22 cellular contexts compared by ENCODE assay signal in the genomic region with DNA sequence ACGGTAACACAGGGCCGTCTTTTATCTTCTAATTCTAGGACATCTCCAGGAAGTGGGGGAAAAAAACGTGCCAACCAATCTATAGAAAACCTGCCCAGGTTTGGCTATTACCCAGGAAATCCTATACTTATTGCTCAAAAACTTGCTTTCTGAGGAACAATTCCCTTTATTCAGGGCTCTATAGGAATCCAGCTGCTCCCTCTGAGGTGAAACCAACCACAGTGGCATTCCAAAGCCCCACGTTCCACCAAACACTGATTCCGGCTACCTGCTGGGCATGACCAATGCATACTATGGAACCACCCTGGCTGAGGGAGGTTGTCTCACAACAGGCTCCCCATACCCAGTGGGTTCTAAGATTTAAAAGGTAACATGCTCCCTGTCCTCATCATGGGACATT. TPM values are rescaled to one million over a fixed set of nuclear protein-coding genes. Genes with fewer than 3 reads are reported as not detected.
A peak's percentile ranks its signal among the peaks of the same experiment; 100 is the strongest.
DNase-seq lines count a peak whose midpoint lies in the region; ATAC-seq and TF ChIP-seq lines count a peak whose summit lies in the region.
"Had no signal": no experiment of that assay in that cellular context is flagged by ENCODE, and none has a peak within 500 bp of the region (broad histone marks: within the 10 kb centered on the region; RNA-seq: fewer than 3 reads in every experiment).

No MANE protein-coding gene starts in this region.

- H3K27me3 ChIP-seq in prostate gland (replicated peaks; ENCODE audit: insufficient read depth): no peaks in the 10 kb centered on the region
- H3K27me3 ChIP-seq: BLaER1 treated with 17β-estradiol and CSF1 and Interleukin-3, amounts not matched to agents 10 nM and 100 nM; SJCRH30 had no signal

- peak; percentile 95 for TF ChIP-seq EP300 in Ishikawa (IDR thresholded peaks at IDR 0.05; ENCODE audit: borderline replicate concordance)

- H3K36me3 Mint-ChIP-seq in Calu3 (ENCODE audit: insufficient read depth, unreplicated experiment): peaks cover 12% of the 10 kb centered on the region
- no peaks in the 10 kb centered on the region for H3K36me3 Mint-ChIP-seq in chondrocyte (ENCODE audit: low read depth)
- H3K36me3 Mint-ChIP-seq in naive thymus-derived CD8-positive, alpha-beta T cell: no peaks in the 10 kb centered on the region

- TF ChIP-seq CTCF in Calu3 (IDR thresholded peaks at IDR 0.05; ENCODE audit: unreplicated experiment): no peak
- TF ChIP-seq CTCF in chondrocyte (IDR thresholded peaks at IDR 0.05): no peak
- TF ChIP-seq CTCF in prostate gland (IDR thresholded peaks at IDR 0.05): no peak

- H3K4me3 ChIP-seq in prostate gland: no peak overlapping the region
- H3K4me3 ChIP-seq: A549; BLaER1 treated with 17β-estradiol and CSF1 and Interleukin-3, amounts not matched to agents 10 nM and 100 nM; SJCRH30 had no signal

- H3K9me3 ChIP-seq in prostate gland: no peaks in the 10 kb centered on the region
- H3K9me3 ChIP-seq: A549; BLaER1 treated with 17β-estradiol and CSF1 and Interleukin-3, amounts not matched to agents 10 nM and 100 nM; SJCRH30 had no signal

- H3K27ac ChIP-seq in prostate gland: no peak overlapping the region
- H3K27ac ChIP-seq: BLaER1 treated with 17β-estradiol and CSF1 and Interleukin-3, amounts not matched to agents 10 nM and 100 nM; SJCRH30 had no signal

- H3K27ac Mint-ChIP-seq in Calu3 (ENCODE audit: unreplicated experiment): peak overlapping the region; percentile 38
- peak overlapping the region; percentile 61 for H3K27ac Mint-ChIP-seq in chondrocyte (ENCODE audit: unreplicated experiment)
- peak overlapping the region in 8 of 10 donors; percentile 19 to 92 (median 49) for H3K27ac Mint-ChIP-seq in naive thymus-derived CD8-positive, alpha-beta T cell

- no peak for TF ChIP-seq POLR2A in prostate gland (IDR thresholded peaks at IDR 0.05)

- CTCF ChIA-PET in Calu3 (lab: Charles Lee): interaction anchor here (1.1 kb wide), 1 partner anchor 136 kb away, joined by 3 read pairs; no protein-coding TSS in a partner anchor

- BruUV-seq in Calu3 (replicated peaks; lab: Mats Ljungman, UMichigan): no TSS peak

- no peaks in the 10 kb centered on the region for H3K9me3 Mint-ChIP-seq in Calu3 (ENCODE audit: low read depth, unreplicated experiment)
- peaks cover 5% of the 10 kb centered on the region for H3K9me3 Mint-ChIP-seq in chondrocyte (ENCODE audit: low read depth)
- peaks cover 0 to 2% (median 0%) of the 10 kb centered on the region in 9 donors for H3K9me3 Mint-ChIP-seq in naive thymus-derived CD8-positive, alpha-beta T cell
- H3K9me3 Mint-ChIP-seq: CD4-positive, alpha-beta T cell had no signal

- H3K27me3 Mint-ChIP-seq in Calu3 (ENCODE audit: unreplicated experiment) (no peaks in the 10 kb centered on the region), chondrocyte (ENCODE audit: low read depth) (no peaks in the 10 kb centered on the region)
- no peaks in the 10 kb centered on the region for H3K27me3 Mint-ChIP-seq in naive thymus-derived CD8-positive, alpha-beta T cell
- H3K27me3 Mint-ChIP-seq: CD4-positive, alpha-beta T cell had no signal

- DNase-seq in Calu3: no peak
- DNase-seq in chondrocyte (ENCODE audit: low spot score): no peak
- no peak for DNase-seq in naive thymus-derived CD8-positive, alpha-beta T cell
- no peak for DNase-seq in prostate gland (ENCODE audit: low spot score)
- no peak for DNase-seq in GF-D8 (lab: John Stamatoyannopoulos, UW)
- DNase-seq: AML-193; CD4-positive, alpha-beta T cell; COR-L47; DMS79 treated with DMSO at 0.1 percent for 48 hours; Karpas-422; NCI-H1105; NCI-H1436 treated with DMSO at 0.1 percent for 48 hours; NCI-H187 treated with DMSO at 0.1 percent for 48 hours; NCI-H2107; NCI-H774; PC-3; SJCRH30 had no signal

- POLR2A ChIA-PET in naive thymus-derived CD8-positive, alpha-beta T cell (lab: Charles Lee): interaction anchor here (1.3 kb wide), 1 partner anchor 55 kb away, joined by 3 read pairs; no protein-coding TSS in a partner anchor

- peak; percentile 20; the same call in 1 of the 2 replicates for TF ChIP-seq RAD21 in Ishikawa (IDR thresholded peaks at IDR 0.05; ENCODE audit: low read depth)

- H3K36me3 ChIP-seq in prostate gland: no peaks in the 10 kb centered on the region
- H3K36me3 ChIP-seq: BLaER1 treated with 17β-estradiol and CSF1 and Interleukin-3, amounts not matched to agents 10 nM and 100 nM; SJCRH30 had no signal

- intact Hi-C loops in Calu3 (cut with micrococcal nuclease; ENCODE audit: unreplicated experiment): loop anchor here (2.0 kb wide), 1 partner anchor 17 kb away; no protein-coding TSS in a partner anchor
- intact Hi-C loops in prostate gland (cut with DNase I): no loop called here

- no peaks in the 10 kb centered on the region for H3K4me1 ChIP-seq in prostate gland (replicated peaks)
- H3K4me1 ChIP-seq: SJCRH30 had no signal

- H3K4me1 Mint-ChIP-seq in Calu3 (ENCODE audit: low read depth, unreplicated experiment) (peaks cover 58% of the 10 kb centered on the region), chondrocyte (ENCODE audit: low read depth) (peaks cover 36% of the 10 kb centered on the region)
- H3K4me1 Mint-ChIP-seq in naive thymus-derived CD8-positive, alpha-beta T cell: peaks cover 27 to 43% (median 39%) of the 10 kb centered on the region in 4 donors

- 82% methylated on average over 5 of the region's 5 CpGs for WGBS in prostate gland

- H3K4me3 Mint-ChIP-seq in Calu3 (ENCODE audit: low read depth, unreplicated experiment) (no peak overlapping the region), chondrocyte (ENCODE audit: unreplicated experiment) (no peak overlapping the region)
- peak overlapping the region in 6 of 10 donors; percentile 11 to 49 (median 26) for H3K4me3 Mint-ChIP-seq in naive thymus-derived CD8-positive, alpha-beta T cell
- H3K4me3 Mint-ChIP-seq: CD4-positive, alpha-beta T cell had no signal

- ATAC-seq in naive thymus-derived CD8-positive, alpha-beta T cell: no peak
- no peak for ATAC-seq in HG03039 (IDR thresholded peaks at IDR 0.05; ENCODE audit: unreplicated experiment)
- ATAC-seq: A549, PC-3, SK-N-SH treated with all-trans-retinoic acid at 6 μM for 48 hours had no signal

TF ChIP-seq in Ishikawa, 13 proteins besides CTCF, POLR2A, EP300 and RAD21:
- TF ChIP-seq CEBPB (IDR thresholded peaks at IDR 0.05) (peak; percentile 78), YY1 (IDR thresholded peaks at IDR 0.05; ENCODE audit: low read depth) (peak; percentile 18; the same call in 1 of the 2 replicates), TAF1 (IDR thresholded peaks at IDR 0.05; ENCODE audit: low read depth) (no peak), TEAD4 (IDR thresholded peaks at IDR 0.05) (peak; percentile 92), TCF12 (IDR thresholded peaks at IDR 0.05; ENCODE audit: low read depth) (peak; percentile 94), ZBTB7A (IDR thresholded peaks at IDR 0.05; ENCODE audit: low read depth) (no peak), EGR1 (IDR thresholded peaks at IDR 0.05) (no peak), FOXM1 (IDR thresholded peaks at IDR 0.05; ENCODE audit: borderline replicate concordance, low read depth) (peak; percentile 86), NFIC (IDR thresholded peaks at IDR 0.05) (peak; percentile 86)
- TF ChIP-seq, protein P1, sequence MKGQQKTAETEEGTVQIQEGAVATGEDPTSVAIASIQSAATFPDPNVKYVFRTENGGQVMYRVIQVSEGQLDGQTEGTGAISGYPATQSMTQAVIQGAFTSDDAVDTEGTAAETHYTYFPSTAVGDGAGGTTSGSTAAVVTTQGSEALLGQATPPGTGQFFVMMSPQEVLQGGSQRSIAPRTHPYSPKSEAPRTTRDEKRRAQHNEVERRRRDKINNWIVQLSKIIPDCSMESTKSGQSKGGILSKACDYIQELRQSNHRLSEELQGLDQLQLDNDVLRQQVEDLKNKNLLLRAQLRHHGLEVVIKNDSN (IDR thresholded peaks at IDR 0.05): 0 out of 2 replicates have a peak, but pooled peaks have one; percentile 12
- TF ChIP-seq, protein P2, sequence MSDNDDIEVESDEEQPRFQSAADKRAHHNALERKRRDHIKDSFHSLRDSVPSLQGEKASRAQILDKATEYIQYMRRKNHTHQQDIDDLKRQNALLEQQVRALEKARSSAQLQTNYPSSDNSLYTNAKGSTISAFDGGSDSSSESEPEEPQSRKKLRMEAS (IDR thresholded peaks at IDR 0.05): peak; percentile 26; the same call in 1 of the 2 replicates
- TF ChIP-seq, protein P3, sequence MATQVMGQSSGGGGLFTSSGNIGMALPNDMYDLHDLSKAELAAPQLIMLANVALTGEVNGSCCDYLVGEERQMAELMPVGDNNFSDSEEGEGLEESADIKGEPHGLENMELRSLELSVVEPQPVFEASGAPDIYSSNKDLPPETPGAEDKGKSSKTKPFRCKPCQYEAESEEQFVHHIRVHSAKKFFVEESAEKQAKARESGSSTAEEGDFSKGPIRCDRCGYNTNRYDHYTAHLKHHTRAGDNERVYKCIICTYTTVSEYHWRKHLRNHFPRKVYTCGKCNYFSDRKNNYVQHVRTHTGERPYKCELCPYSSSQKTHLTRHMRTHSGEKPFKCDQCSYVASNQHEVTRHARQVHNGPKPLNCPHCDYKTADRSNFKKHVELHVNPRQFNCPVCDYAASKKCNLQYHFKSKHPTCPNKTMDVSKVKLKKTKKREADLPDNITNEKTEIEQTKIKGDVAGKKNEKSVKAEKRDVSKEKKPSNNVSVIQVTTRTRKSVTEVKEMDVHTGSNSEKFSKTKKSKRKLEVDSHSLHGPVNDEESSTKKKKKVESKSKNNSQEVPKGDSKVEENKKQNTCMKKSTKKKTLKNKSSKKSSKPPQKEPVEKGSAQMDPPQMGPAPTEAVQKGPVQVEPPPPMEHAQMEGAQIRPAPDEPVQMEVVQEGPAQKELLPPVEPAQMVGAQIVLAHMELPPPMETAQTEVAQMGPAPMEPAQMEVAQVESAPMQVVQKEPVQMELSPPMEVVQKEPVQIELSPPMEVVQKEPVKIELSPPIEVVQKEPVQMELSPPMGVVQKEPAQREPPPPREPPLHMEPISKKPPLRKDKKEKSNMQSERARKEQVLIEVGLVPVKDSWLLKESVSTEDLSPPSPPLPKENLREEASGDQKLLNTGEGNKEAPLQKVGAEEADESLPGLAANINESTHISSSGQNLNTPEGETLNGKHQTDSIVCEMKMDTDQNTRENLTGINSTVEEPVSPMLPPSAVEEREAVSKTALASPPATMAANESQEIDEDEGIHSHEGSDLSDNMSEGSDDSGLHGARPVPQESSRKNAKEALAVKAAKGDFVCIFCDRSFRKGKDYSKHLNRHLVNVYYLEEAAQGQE (IDR thresholded peaks at IDR 0.05; ENCODE audit: low read depth): no peak
TF ChIP-seq in Ishikawa: peak in this region for 8.

RNA-seq across cellular contexts. Expression of gene GLIS3, which starts 57.6 kb away (rescaled TPM):
- total RNA-seq in Calu3 (2022) (72.5 and 90.8 TPM in 2 replicates), chondrocyte (21.2 to 28.4 TPM (median 27.9 TPM) in 3 replicates), prostate gland (10 to 100 TPM; 15.2 to 16.9 TPM)
- total RNA-seq in naive thymus-derived CD8-positive, alpha-beta T cell: 1 to 10 TPM; 8.8 to 9.4 TPM
- polyA plus RNA-seq in naive thymus-derived CD8-positive, alpha-beta T cell: 1 to 10 TPM; 1.0 to 6.1 (median 1.5) TPM

Comparison
In these comparisons a context has a peak if more than half of its experiments do, and no peak if none do; other contexts are left out.
1. H3K4me3 Mint-ChIP-seq: peak in naive thymus-derived CD8-positive, alpha-beta T cell (6 of 10); none in Calu3 (single experiment) and chondrocyte (single experiment).
2. Peak in every context shown above with its lines, with median percentiles within 50 percentile points of each other: H3K27ac Mint-ChIP-seq.